Comparison of ENCODE assay signal across 18 cellular contexts in genomic region chr22:20216863-20217499, GRCh38.
"Had no signal": no experiment of that assay in that cellular context is flagged by ENCODE, and none has a peak within 500 bp of the region (broad histone marks: within the 10 kb centered on the region; RNA-seq: fewer than 3 reads in every experiment).

No MANE protein-coding gene starts in this region.

- DNase-seq: activated CD4-positive, alpha-beta T cell treated with anti-CD3 and anti-CD28 coated beads, Interleukin-2, amount 50 U/mL, for 48 hours; activated CD8-positive, alpha-beta memory T cell treated with anti-CD3 and anti-CD28 coated beads, Interleukin-2, amount 10 ng/mL, durations not matched to agents 7 days and 5 days; activated naive CD4-positive, alpha-beta T cell treated with Interleukin-2 at 50 U/mL for 16 hours; central memory CD4-positive, alpha-beta T cell; dorsolateral prefrontal cortex; foreskin fibroblast; left cardiac atrium; midbrain; nephron progenitor cell; occipital lobe; stimulated activated CD4-positive, alpha-beta T cell treated with anti-CD3 and anti-CD28 coated beads, Interleukin-2, amount 100 ng/mL, for 24 hours; transverse colon had no signal

- H3K4me1 ChIP-seq: prostate gland had no signal

- ATAC-seq: activated CD8-positive, alpha-beta memory T cell treated with anti-CD3 and anti-CD28 coated beads, Interleukin-2, amount 10 ng/mL, durations not matched to agents 7 days and 5 days; body of pancreas; left cardiac atrium had no signal

- H3K9me3 ChIP-seq: body of pancreas, prostate gland, right atrium auricular region, suprapubic skin, transverse colon had no signal

- H3K27me3 ChIP-seq: body of pancreas, dorsolateral prefrontal cortex, hepatocyte, right atrium auricular region, transverse colon had no signal

- H3K36me3 ChIP-seq: prostate gland, right atrium auricular region, suprapubic skin, transverse colon had no signal

- H3K4me3 ChIP-seq: body of pancreas, dorsolateral prefrontal cortex, hepatocyte, prostate gland, right atrium auricular region, suprapubic skin, transverse colon had no signal

- H3K27ac ChIP-seq: body of pancreas, dorsolateral prefrontal cortex, epithelial cell of prostate, hepatocyte, prostate gland, right atrium auricular region, suprapubic skin, transverse colon had no signal
